ENCODE assay signal across 6 cellular contexts in the genomic region with DNA sequence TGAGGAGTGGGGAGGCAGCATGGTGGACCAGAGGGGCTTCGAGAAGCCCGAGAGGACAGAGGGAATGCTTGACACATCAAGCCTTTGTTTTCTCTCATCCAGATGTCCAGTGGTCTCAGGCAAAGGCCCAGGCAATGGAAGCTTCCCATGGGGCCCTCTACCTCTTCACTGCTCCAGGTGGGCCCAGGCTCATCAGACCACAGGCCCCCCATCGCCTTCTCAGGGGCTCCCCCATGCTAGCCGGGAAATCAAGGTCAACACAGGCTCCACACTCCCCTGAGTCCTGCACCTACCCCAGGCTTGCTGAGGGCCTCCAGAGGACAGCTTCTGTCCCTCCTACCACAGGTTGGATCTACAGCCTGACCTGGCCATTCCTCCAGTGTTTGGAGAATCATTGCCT.
"Had no signal": no experiment of that assay in that cellular context is flagged by ENCODE, and none has a peak within 500 bp of the region (broad histone marks: within the 10 kb centered on the region; RNA-seq: fewer than 3 reads in every experiment).

No MANE protein-coding gene starts in this region.

- H3K4me3 Mint-ChIP-seq: H9 had no signal

- DNase-seq: GM23248, GOT3, H9, HCEC 1CT, IMR-90 had no signal

- H3K9ac ChIP-seq: GM23248 had no signal

- H3K4me1 Mint-ChIP-seq: H9 had no signal

- H3K4me3 ChIP-seq: GM23248, K562 had no signal

- H3K9me3 Mint-ChIP-seq: H9 had no signal

- H2AFZ ChIP-seq: GM23248 had no signal

- H3K27ac Mint-ChIP-seq: H9 had no signal

- H3K27ac ChIP-seq: GM23248 had no signal
